ENCODE assay signal across 32 cellular contexts in the genomic region with DNA sequence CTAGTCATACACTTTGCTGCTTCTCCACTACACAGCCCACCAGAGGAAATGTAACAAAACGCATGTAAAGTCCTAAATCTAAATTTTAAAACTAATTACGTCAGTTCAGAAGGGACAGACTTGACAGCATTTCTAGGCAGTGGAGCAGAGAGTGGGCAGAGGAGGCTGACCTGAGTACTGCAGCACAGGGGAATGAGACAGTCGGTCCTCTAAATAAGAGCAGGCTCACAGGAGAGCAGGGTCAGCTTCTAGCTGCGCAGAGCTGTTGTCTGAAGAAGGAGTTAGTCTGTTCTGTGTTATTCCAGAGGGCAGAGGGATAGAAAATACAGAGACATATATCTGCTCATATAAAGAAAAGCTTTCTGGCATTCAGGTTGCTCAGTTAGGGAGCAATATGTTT. TPM values are rescaled to one million over a fixed set of nuclear protein-coding genes. Genes with fewer than 3 reads are reported as not detected.
"Had no signal": no experiment of that assay in that cellular context is flagged by ENCODE, and none has a peak within 500 bp of the region (broad histone marks: within the 10 kb centered on the region; RNA-seq: fewer than 3 reads in every experiment).

No MANE protein-coding gene starts in this region.

- H3K27ac ChIP-seq: esophagus muscularis mucosa, foreskin keratinocyte, heart right ventricle, neutrophil, stomach, tibial artery had no signal

- H3K4me1 ChIP-seq: foreskin keratinocyte, heart right ventricle, tibial artery had no signal

- ATAC-seq: activated CD4-positive, CD25-positive, alpha-beta regulatory T cell treated with anti-CD3 and anti-CD28 coated beads, Interleukin-2, amount 50 U/mL, for 24 hours; foreskin keratinocyte; heart right ventricle; left ventricle myocardium superior; stimulated activated naive B cell treated with anti-CD40 and anti-IgM and Interleukin-4, amounts not matched to agents 10 μg/mL and 1 μg/mL and 100 μg/mL, for 72 hours; T-cell had no signal

- H3K4me3 ChIP-seq: esophagus muscularis mucosa, heart right ventricle, smooth muscle cell, stomach, tibial artery had no signal

- H3K36me3 ChIP-seq: heart right ventricle, neutrophil had no signal

- H3K9me3 ChIP-seq: esophagus muscularis mucosa, heart right ventricle, neutrophil, stomach, tibial artery had no signal

- H3K27me3 ChIP-seq: esophagus muscularis mucosa, foreskin keratinocyte, heart right ventricle, neutrophil, stomach, tibial artery had no signal

- DNase-seq: activated CD4-positive, alpha-beta T cell treated with anti-CD3 and anti-CD28 coated beads for 48 hours; activated CD4-positive, alpha-beta T cell treated with anti-CD3 and anti-CD28 coated beads, Interleukin-2, amount 50 U/mL, for 48 hours; activated CD8-positive, alpha-beta memory T cell treated with anti-CD3 and anti-CD28 coated beads for 24 hours; activated effector memory CD4-positive, alpha-beta T cell treated with Interleukin-2 at 50 U/mL for 16 hours; activated naive CD4-positive, alpha-beta T cell treated with Interleukin-2 at 50 U/mL for 16 hours; anterior cingulate cortex; endodermal cell; foreskin keratinocyte; heart right ventricle; left ventricle myocardium superior; nephron progenitor cell; retina; stimulated activated CD4-positive, alpha-beta T cell treated with anti-CD3 and anti-CD28 coated beads, Interleukin-15, amount 100 ng/mL, for 24 hours; stimulated activated CD4-positive, alpha-beta T cell treated with anti-CD3 and anti-CD28 coated beads, Interleukin-2, amount 100 ng/mL, for 24 hours; stimulated activated naive B cell treated with anti-CD40 and anti-IgM and Interleukin-4, amounts not matched to agents 10 μg/mL and 1 μg/mL and 100 μg/mL, for 72 hours; stomach; T-cell; tibial artery had no signal

RNA-seq across cellular contexts. Expression of gene BSX, which starts 58.7 kb away (rescaled TPM):
- total RNA-seq: bronchial epithelial cell; endodermal cell; esophagus muscularis mucosa; foreskin keratinocyte; glomerular endothelial cell; heart right ventricle; left ventricle myocardium superior; lung microvascular endothelial cell; mesenteric fat pad; mucosa of gallbladder; osteocyte; posterior vena cava; smooth muscle cell; stomach; T-cell; T-helper 2 cell treated with Interferon-gamma antibody and Interleukin-4, amounts not matched to agents 100 ng/mL and 5 ng/mL, for 36 hours; ureter had no signal
- polyA plus RNA-seq: adipose tissue, foreskin keratinocyte, heart right ventricle, smooth muscle cell, stomach had no signal
